In the genomic region with DNA sequence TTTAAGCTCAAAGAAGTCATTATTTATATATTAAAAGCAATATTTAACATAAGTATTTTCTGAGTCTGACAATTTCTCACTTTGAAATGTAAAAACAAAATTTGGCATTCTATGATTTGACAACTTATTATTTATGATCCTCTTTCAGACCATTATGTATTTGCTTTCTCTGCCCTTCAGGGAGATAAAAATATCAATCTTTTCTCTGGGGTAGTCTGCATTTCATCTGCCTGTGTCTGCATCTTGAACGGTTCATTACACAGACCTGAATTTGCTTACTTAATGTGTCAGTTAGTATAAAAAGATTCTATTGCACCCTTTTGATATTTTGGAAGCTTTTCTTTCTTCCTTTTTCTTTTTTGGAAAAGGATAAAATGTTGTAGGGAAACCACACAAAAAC, we compare ENCODE assay signal across 18 cellular contexts.
"Had no signal": no experiment of that assay in that cellular context is flagged by ENCODE, and none has a peak within 500 bp of the region (broad histone marks: within the 10 kb centered on the region; RNA-seq: fewer than 3 reads in every experiment).

No MANE protein-coding gene starts in this region.

- DNase-seq: KBM-7, MV-4-11, NCI-H1048, NCI-H1105, NCI-H1436, NCI-H187, NCI-H2029, NCI-H2081 treated with DMSO at 0.1 percent for 48 hours, NCI-H2171, NCI-H226, NCI-H446, NCI-H510A, NCI-H524 treated with DMSO at 0.1 percent for 48 hours, NCI-H774, Right ventricle myocardium superior, RPMI8226, SIG-M5 had no signal

- H3K4me3 ChIP-seq: SJSA1 had no signal

- H3K27ac ChIP-seq: SJSA1 had no signal

- H3K9me3 ChIP-seq: SJSA1 had no signal

- H3K36me3 ChIP-seq: SJSA1 had no signal

- H3K27me3 ChIP-seq: SJSA1 had no signal

- H3K4me1 ChIP-seq: SJSA1 had no signal
